In genomic region chr5:31049461-31049860, GRCh38 we compare ENCODE assay signal across 17 cellular contexts.
"Had no signal": no experiment of that assay in that cellular context is flagged by ENCODE, and none has a peak within 500 bp of the region (broad histone marks: within the 10 kb centered on the region; RNA-seq: fewer than 3 reads in every experiment).

No MANE protein-coding gene starts in this region.

- ATAC-seq: naive thymus-derived CD4-positive, alpha-beta T cell; sciatic nerve; stimulated activated memory B cell treated with anti-CD40 and anti-IgM and Interleukin-4, amounts not matched to agents 10 μg/mL and 1 μg/mL and 100 μg/mL, for 72 hours had no signal

- H3K27ac Mint-ChIP-seq: naive thymus-derived CD4-positive, alpha-beta T cell; stimulated activated memory B cell treated with anti-CD40 and anti-IgM and Interleukin-4, amounts not matched to agents 10 μg/mL and 1 μg/mL and 100 μg/mL, for 72 hours; stimulated activated naive CD8-positive, alpha-beta T cell treated with anti-CD3 and anti-CD28 coated beads, Interleukin-15, Interleukin-2, amounts not matched to agents 100 ng/mL and 50 ng/mL, for 24 hours had no signal

- H3K4me1 ChIP-seq: esophagus squamous epithelium, spleen, testis had no signal

- H3K4me1 Mint-ChIP-seq: naive thymus-derived CD4-positive, alpha-beta T cell; stimulated activated memory B cell treated with anti-CD40 and anti-IgM and Interleukin-4, amounts not matched to agents 10 μg/mL and 1 μg/mL and 100 μg/mL, for 72 hours had no signal

- H3K36me3 Mint-ChIP-seq: naive thymus-derived CD4-positive, alpha-beta T cell; stimulated activated memory B cell treated with anti-CD40 and anti-IgM and Interleukin-4, amounts not matched to agents 10 μg/mL and 1 μg/mL and 100 μg/mL, for 72 hours had no signal

- H3K27me3 Mint-ChIP-seq: naive thymus-derived CD4-positive, alpha-beta T cell; stimulated activated memory B cell treated with anti-CD40 and anti-IgM and Interleukin-4, amounts not matched to agents 10 μg/mL and 1 μg/mL and 100 μg/mL, for 72 hours; stimulated activated naive CD8-positive, alpha-beta T cell treated with anti-CD3 and anti-CD28 coated beads, Interleukin-15, Interleukin-2, amounts not matched to agents 100 ng/mL and 50 ng/mL, for 24 hours had no signal

- H3K4me3 Mint-ChIP-seq: naive thymus-derived CD4-positive, alpha-beta T cell; stimulated activated memory B cell treated with anti-CD40 and anti-IgM and Interleukin-4, amounts not matched to agents 10 μg/mL and 1 μg/mL and 100 μg/mL, for 72 hours; stimulated activated naive CD8-positive, alpha-beta T cell treated with anti-CD3 and anti-CD28 coated beads, Interleukin-15, Interleukin-2, amounts not matched to agents 100 ng/mL and 50 ng/mL, for 24 hours had no signal

- H3K27me3 ChIP-seq: esophagus squamous epithelium, spleen, testis, transverse colon had no signal

- H3K9me3 Mint-ChIP-seq: stimulated activated memory B cell treated with anti-CD40 and anti-IgM and Interleukin-4, amounts not matched to agents 10 μg/mL and 1 μg/mL and 100 μg/mL, for 72 hours had no signal

- H3K27ac ChIP-seq: esophagus squamous epithelium, spleen, testis had no signal

- H3K36me3 ChIP-seq: esophagus squamous epithelium, spleen, transverse colon had no signal

- H3K4me3 ChIP-seq: esophagus squamous epithelium, spleen, testis, transverse colon had no signal

- H3K9me3 ChIP-seq: esophagus squamous epithelium, spleen, testis, transverse colon had no signal

- DNase-seq: effector memory CD4-positive, alpha-beta T cell; esophagus squamous epithelium; foreskin fibroblast; head of caudate nucleus; hippocampal formation; kidney glomerular epithelial cell; naive thymus-derived CD4-positive, alpha-beta T cell; posterior cingulate gyrus; spleen; stimulated activated CD4-positive, alpha-beta T cell treated with anti-CD3 and anti-CD28 coated beads, Interleukin-15, amount 100 ng/mL, for 24 hours; stimulated activated CD4-positive, alpha-beta T cell treated with anti-CD3 and anti-CD28 coated beads, Interleukin-1b, Interleukin-23, amount 100 ng/mL, for 48 hours; stimulated activated CD4-positive, alpha-beta T cell treated with anti-CD3 and anti-CD28 coated beads, Interleukin-4, amount 100 ng/mL, for 24 hours; testis; transverse colon had no signal
